ENCODE assay signal across 23 cellular contexts in the genomic region with DNA sequence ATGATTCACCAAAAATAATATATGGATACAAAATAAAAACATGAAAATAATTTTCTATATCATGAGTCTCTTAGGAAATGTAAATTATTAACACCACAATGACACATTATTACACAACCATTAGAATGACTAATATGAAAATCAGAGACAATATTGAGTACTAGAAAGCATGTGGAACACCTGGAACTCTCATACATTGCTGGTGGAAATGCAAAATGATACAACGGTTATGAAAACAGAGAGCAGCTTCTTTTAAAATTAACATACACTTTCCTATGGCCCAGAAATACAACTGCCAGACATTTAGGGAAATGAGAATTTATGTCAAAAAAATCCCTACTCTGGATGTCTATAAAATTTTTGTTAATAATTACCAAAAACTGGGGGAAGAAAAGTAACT.
A peak's percentile ranks its signal among the peaks of the same experiment; 100 is the strongest.
DNase-seq lines count a peak whose midpoint lies in the region; ATAC-seq, FAIRE-seq and TF ChIP-seq lines count a peak whose summit lies in the region.
"Had no signal": no experiment of that assay in that cellular context is flagged by ENCODE, and none has a peak within 500 bp of the region (broad histone marks: within the 10 kb centered on the region; RNA-seq: fewer than 3 reads in every experiment).

No MANE protein-coding gene starts in this region.

- POLR2A ChIA-PET in HepG2 (lab: Yijun Ruan, JAX), result no interaction called here

- no peaks in the 10 kb centered on the region for H3K27me3 Mint-ChIP-seq in activated T-cell treated with anti-CD3 and anti-CD28 coated beads, Interleukin-2, amount 50 U/mL, for 24 hours
- no peaks in the 10 kb centered on the region for H3K27me3 Mint-ChIP-seq in osteocyte (ENCODE audit: unreplicated experiment)
- H3K27me3 Mint-ChIP-seq: CD4-positive, alpha-beta memory T cell had no signal

- no peak overlapping the region for H2AFZ ChIP-seq in HepG2 (ENCODE audit: low read length)
- H2AFZ ChIP-seq: GM23338 had no signal

- no peaks in the 10 kb centered on the region for H3K36me3 Mint-ChIP-seq in activated T-cell treated with anti-CD3 and anti-CD28 coated beads, Interleukin-2, amount 50 U/mL, for 24 hours (ENCODE audit: low read depth)
- H3K36me3 Mint-ChIP-seq in osteocyte (ENCODE audit: unreplicated experiment), result no peaks in the 10 kb centered on the region
- H3K36me3 Mint-ChIP-seq: CD4-positive, alpha-beta memory T cell had no signal

- no peaks in the 10 kb centered on the region for H3K9me3 Mint-ChIP-seq in activated T-cell treated with anti-CD3 and anti-CD28 coated beads, Interleukin-2, amount 50 U/mL, for 24 hours
- H3K9me3 Mint-ChIP-seq in osteocyte (ENCODE audit: unreplicated experiment), result peaks cover 5% of the 10 kb centered on the region
- H3K9me3 Mint-ChIP-seq: GM23338, H9 had no signal

- 97% methylated on average over 1 of the region's 1 CpG for WGBS in HepG2 (ENCODE audit: low lambda C conversion rate)
- WGBS in right lobe of liver (ENCODE audit: insufficient coverage, low coverage, low lambda C conversion rate, missing lambda C conversion rate), result 90% methylated on average over 1 of the region's 1 CpG

- no peak for TF ChIP-seq POLR2A in HepG2 (IDR thresholded peaks at IDR 0.05; ENCODE audit: insufficient read depth in 1 of 2, low read depth in 2 of 2, low read length in 2 of 2)
- TF ChIP-seq POLR2A in right lobe of liver (IDR thresholded peaks at IDR 0.05), result no peak

- H3K4me1 ChIP-seq in HepG2 (ENCODE audit: insufficient read depth, low read length) (no peaks in the 10 kb centered on the region), right lobe of liver (peaks cover 0 to 15% (median 4%) of the 10 kb centered on the region in 4 donors), foreskin keratinocyte (no peaks in the 10 kb centered on the region)
- H3K4me1 ChIP-seq: A549 had no signal

- H3K27ac ChIP-seq in HepG2 (ENCODE audit: extremely low read length, insufficient read depth, low read length), result no peak overlapping the region
- H3K27ac ChIP-seq in right lobe of liver, result no peak overlapping the region
- H3K27ac ChIP-seq in foreskin keratinocyte, result no peak overlapping the region
- H3K27ac ChIP-seq: 22Rv1, A549 had no signal

- CTCF ChIA-PET in HepG2 (lab: Yijun Ruan, JAX; ENCODE audit: low intra/inter-chr PET ratio, low total read pairs), result no interaction called here

- intact Hi-C loops in HepG2 (cut with micrococcal nuclease; ENCODE audit: unreplicated experiment), result no loop called here
- intact Hi-C loops in right lobe of liver (cut with DNase I), result no loop called here

- no peak overlapping the region for H3K27ac Mint-ChIP-seq in activated T-cell treated with anti-CD3 and anti-CD28 coated beads, Interleukin-2, amount 50 U/mL, for 24 hours
- H3K27ac Mint-ChIP-seq in osteocyte (ENCODE audit: unreplicated experiment), result no peak overlapping the region
- H3K27ac Mint-ChIP-seq: CD4-positive, alpha-beta memory T cell; GM23338; H9 had no signal

- no peak overlapping the region for H3K4me2 ChIP-seq in HepG2 (ENCODE audit: low read depth, low read length)
- H3K4me2 ChIP-seq: A549, GM23338 had no signal

- H3K4me1 Mint-ChIP-seq in activated T-cell treated with anti-CD3 and anti-CD28 coated beads, Interleukin-2, amount 50 U/mL, for 24 hours (ENCODE audit: low read depth), result no peaks in the 10 kb centered on the region
- no peaks in the 10 kb centered on the region for H3K4me1 Mint-ChIP-seq in osteocyte (ENCODE audit: unreplicated experiment)
- H3K4me1 Mint-ChIP-seq: CD4-positive, alpha-beta memory T cell had no signal

- BruUV-seq in HepG2 (replicated peaks; lab: Mats Ljungman, UMichigan), result TSS peak; percentile 8

- no peak overlapping the region for H3K9ac ChIP-seq in HepG2 (ENCODE audit: insufficient read depth, low read depth, low read length)

- TF ChIP-seq EP300 in HepG2 (IDR thresholded peaks at IDR 0.05; ENCODE audit: low read depth in 2 of 2, low read length in 2 of 2) (no peak), HepG2 (CRISPR knock-in tag; IDR thresholded peaks at IDR 0.05; ENCODE audit: borderline replicate concordance) (no peak)

- H3K36me3 ChIP-seq in HepG2 (replicated peaks in 1 of 2; ENCODE audit: control insufficient read depth in 1 of 2, insufficient read depth in 2 of 2, low read length in 2 of 2) (no peaks in the 10 kb centered on the region), right lobe of liver (no peaks in the 10 kb centered on the region), bronchial epithelial cell (ENCODE audit: control insufficient read depth, insufficient read depth, low read length) (no peaks in the 10 kb centered on the region)

- H3K9me3 ChIP-seq in HepG2 (ENCODE audit: low read length) (no peaks in the 10 kb centered on the region), right lobe of liver (no peaks in the 10 kb centered on the region)
- H3K9me3 ChIP-seq: A549 had no signal

- no peaks in the 10 kb centered on the region for H3K27me3 ChIP-seq in HepG2 (ENCODE audit: control insufficient read depth in 1 of 2, insufficient read depth in 2 of 2, low read length in 2 of 2)
- no peaks in the 10 kb centered on the region for H3K27me3 ChIP-seq in right lobe of liver
- H3K27me3 ChIP-seq in bronchial epithelial cell (ENCODE audit: control insufficient read depth, insufficient read depth, low read length), result no peaks in the 10 kb centered on the region
- no peaks in the 10 kb centered on the region for H3K27me3 ChIP-seq in foreskin keratinocyte

- no peak for TF ChIP-seq CTCF in HepG2 (CRISPR knock-in tag; IDR thresholded peaks at IDR 0.05)
- no peak for TF ChIP-seq CTCF in right lobe of liver (IDR thresholded peaks at IDR 0.05)
- no peak for TF ChIP-seq CTCF in bronchial epithelial cell (IDR thresholded peaks at IDR 0.05; ENCODE audit: insufficient read depth, low read length, severe bottlenecking)
- TF ChIP-seq CTCF in foreskin keratinocyte (conservative IDR thresholded peaks at IDR 0.05), result no peak
- no peak for TF ChIP-seq CTCF in osteocyte (IDR thresholded peaks at IDR 0.05)

- H3K4me3 Mint-ChIP-seq in activated T-cell treated with anti-CD3 and anti-CD28 coated beads, Interleukin-2, amount 50 U/mL, for 24 hours, result no peak overlapping the region
- no peak overlapping the region for H3K4me3 Mint-ChIP-seq in osteocyte (ENCODE audit: unreplicated experiment)
- H3K4me3 Mint-ChIP-seq: CD4-positive, alpha-beta memory T cell; GM23338; H9 had no signal

- no peaks in the 10 kb centered on the region for H3K79me2 ChIP-seq in HepG2 (ENCODE audit: insufficient read depth, low read length)

- in situ Hi-C loops in HepG2 (cut with HindIII; ENCODE audit: extremely low pct_ligation_motif_present, low pct_unique_long_range_greater_than_20kb), result no loop called here

- ATAC-seq in HepG2 (no peak), right lobe of liver (no peak), foreskin keratinocyte (peak; percentile 54)
- ATAC-seq: A549, GM23338, HCT116 had no signal

- no peak for TF ChIP-seq RAD21 in HepG2 (CRISPR knock-in tag; IDR thresholded peaks at IDR 0.05)

- DNase-seq in HepG2 (ENCODE audit: low spot score), result no peak
- DNase-seq in right lobe of liver, result no peak
- DNase-seq in bronchial epithelial cell (ENCODE audit: low read depth), result peak; percentile 89
- peak; percentile 25 to 65 for DNase-seq in foreskin keratinocyte
- DNase-seq in activated T-cell treated with anti-CD3 and anti-CD28 coated beads, Interleukin-2, amount 50 U/mL, for 24 hours, result no peak
- no peak for DNase-seq in osteocyte (ENCODE audit: extremely low spot score, unreplicated experiment)
- DNase-seq in AG20443 (ENCODE audit: low spot score), result no peak
- DNase-seq in dermis blood vessel endothelial cell, result no peak
- DNase-seq: ACHN; C1 segment of cervical spinal cord; Calu3; CD4-positive, alpha-beta memory T cell; COR-L47; DMS53; DMS79 treated with DMSO at 0.1 percent for 48 hours; GF-D8; H9 had no signal

- H4K20me1 ChIP-seq in HepG2 (ENCODE audit: insufficient read depth, low read length), result no peaks in the 10 kb centered on the region

- FAIRE-seq in HepG2 (lab: Jason Lieb, UNC) (no peak), bronchial epithelial cell (lab: Jason Lieb, UNC) (no peak)
- FAIRE-seq: A549, GM12891, GM18507 had no signal

- H3K4me3 ChIP-seq in HepG2 (replicated peaks in 1 of 3; ENCODE audit: insufficient read depth in 1 of 3, low read depth in 2 of 3, low read length in 3 of 3) (no peak overlapping the region), right lobe of liver (no peak overlapping the region), bronchial epithelial cell (ENCODE audit: low read depth, low read length) (no peak overlapping the region)
- H3K4me3 ChIP-seq: A549, GM23338 had no signal

TF ChIP-seq in HepG2, 621 proteins besides CTCF, POLR2A, EP300 and RAD21 (continues in another document):
- no peak for TF ChIP-seq ZBTB49 (CRISPR knock-in tag; IDR thresholded peaks at IDR 0.05; ENCODE audit: borderline replicate concordance)
- TF ChIP-seq, protein P1, sequence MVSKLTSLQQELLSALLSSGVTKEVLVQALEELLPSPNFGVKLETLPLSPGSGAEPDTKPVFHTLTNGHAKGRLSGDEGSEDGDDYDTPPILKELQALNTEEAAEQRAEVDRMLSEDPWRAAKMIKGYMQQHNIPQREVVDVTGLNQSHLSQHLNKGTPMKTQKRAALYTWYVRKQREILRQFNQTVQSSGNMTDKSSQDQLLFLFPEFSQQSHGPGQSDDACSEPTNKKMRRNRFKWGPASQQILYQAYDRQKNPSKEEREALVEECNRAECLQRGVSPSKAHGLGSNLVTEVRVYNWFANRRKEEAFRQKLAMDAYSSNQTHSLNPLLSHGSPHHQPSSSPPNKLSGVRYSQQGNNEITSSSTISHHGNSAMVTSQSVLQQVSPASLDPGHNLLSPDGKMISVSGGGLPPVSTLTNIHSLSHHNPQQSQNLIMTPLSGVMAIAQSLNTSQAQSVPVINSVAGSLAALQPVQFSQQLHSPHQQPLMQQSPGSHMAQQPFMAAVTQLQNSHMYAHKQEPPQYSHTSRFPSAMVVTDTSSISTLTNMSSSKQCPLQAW (CRISPR knock-in tag; IDR thresholded peaks at IDR 0.05), result no peak
- TF ChIP-seq CEBPB (IDR thresholded peaks at IDR 0.05; ENCODE audit: borderline replicate concordance, low read depth, low read length), result peak; percentile 29; the same call in 1 of the 2 replicates

Comparison
In these comparisons a context has a peak if more than half of its experiments do, and no peak if none do; other contexts are left out.
1. DNase-seq: peak in bronchial epithelial cell (single experiment) and foreskin keratinocyte (2 of 2); none in HepG2 (single experiment), right lobe of liver (0 of 3), activated T-cell treated with anti-CD3 and anti-CD28 coated beads, Interleukin-2, amount 50 U/mL, for 24 hours (single experiment), osteocyte (single experiment), AG20443 (single experiment) and dermis blood vessel endothelial cell (single experiment).